Comparison of ENCODE assay signal across 1 cellular context in genomic region chr5:35198096-35198495, GRCh38.
TF ChIP-seq lines count a peak whose summit lies in the region.

No MANE protein-coding gene starts in this region.

TF ChIP-seq in HEK293, 187 proteins besides CTCF, POLR2A, EP300 and RAD21 (continued from another document):
- TF ChIP-seq ZNF529 (tag by site-specific recombination; IDR thresholded peaks at IDR 0.05; ENCODE audit: insufficient replicate concordance) (no peak), ZBTB49 (tag by site-specific recombination; IDR thresholded peaks at IDR 0.05; ENCODE audit: low read depth) (no peak), ZNF626 (tag by site-specific recombination; IDR thresholded peaks at IDR 0.05) (no peak), ZNF175 (tag by site-specific recombination; IDR thresholded peaks at IDR 0.05) (no peak), ZFHX2 (tag by site-specific recombination; conservative IDR thresholded peaks at IDR 0.05) (no peak), ZSCAN23 (tag by site-specific recombination; IDR thresholded peaks at IDR 0.05) (no peak), SCRT1 (tag by site-specific recombination; IDR thresholded peaks at IDR 0.05; ENCODE audit: borderline replicate concordance) (no peak), ZNF510 (tag by site-specific recombination; IDR thresholded peaks at IDR 0.05; ENCODE audit: insufficient replicate concordance) (no peak), GLIS1 (tag by site-specific recombination; IDR thresholded peaks at IDR 0.05) (peak; percentile 60; the same call in 1 of the 2 replicates), ZNF16 (tag by site-specific recombination; IDR thresholded peaks at IDR 0.05; ENCODE audit: low read depth) (no peak), PBX3 (CRISPR knock-in tag; IDR thresholded peaks at IDR 0.05) (no peak), KLF1 (tag by site-specific recombination; IDR thresholded peaks at IDR 0.05) (no peak), ZNF558 (tag by site-specific recombination; IDR thresholded peaks at IDR 0.05) (no peak), ZNF433 (tag by site-specific recombination; IDR thresholded peaks at IDR 0.05; ENCODE audit: low read depth) (no peak), ZNF610 (tag by site-specific recombination; IDR thresholded peaks at IDR 0.05; ENCODE audit: borderline replicate concordance) (no peak), KLF9 (tag by site-specific recombination; IDR thresholded peaks at IDR 0.05; ENCODE audit: low read depth) (no peak)
